ENCODE assay signal across 8 cellular contexts in the genomic region with DNA sequence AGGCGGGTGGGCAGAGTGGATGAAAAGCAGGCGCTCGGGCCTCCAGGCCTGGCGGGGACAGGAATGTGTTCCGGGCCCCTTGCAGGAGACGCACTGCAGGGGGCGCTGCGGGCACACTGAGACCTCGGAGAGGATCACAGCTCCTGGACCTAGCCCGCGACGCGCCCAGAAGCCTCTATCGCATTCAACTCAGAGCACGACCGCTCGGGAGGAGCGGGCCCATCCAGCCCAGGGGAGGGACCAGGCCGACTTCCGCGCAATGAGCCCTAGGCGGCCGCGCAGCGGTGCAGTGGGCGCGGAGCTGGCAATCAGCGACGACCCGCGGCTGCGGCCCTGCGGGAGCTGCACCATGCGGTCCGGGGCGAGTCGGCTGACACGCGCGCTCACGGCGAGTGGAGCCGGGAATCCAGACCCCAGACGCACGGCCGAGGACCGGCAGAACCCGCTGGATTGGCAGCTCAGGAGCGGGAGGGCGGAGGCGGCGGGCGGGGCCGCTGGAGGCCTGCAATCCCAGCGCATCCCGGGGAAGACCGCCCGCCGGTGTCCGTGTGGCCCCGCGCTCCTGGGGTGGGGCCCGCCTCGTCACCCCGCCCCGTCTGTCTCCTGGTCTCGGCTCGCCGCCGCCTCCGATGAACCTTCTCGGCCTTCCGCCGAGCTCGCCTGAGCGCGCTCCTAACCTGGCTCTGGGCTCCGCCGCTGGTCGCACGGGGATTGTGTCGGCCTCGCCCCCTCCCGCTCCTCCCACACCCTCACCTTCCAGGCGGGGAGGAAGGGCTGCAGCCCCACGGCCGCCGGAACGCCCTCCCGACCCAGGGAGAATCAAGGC. TPM values are rescaled to one million over a fixed set of nuclear protein-coding genes. Genes with fewer than 3 reads are reported as not detected.
DNase-seq lines count a peak whose midpoint lies in the region; ATAC-seq and TF ChIP-seq lines count a peak whose summit lies in the region.

No MANE protein-coding gene starts in this region.

- H3K36me3 ChIP-seq in adrenal gland (replicated peaks in 1 of 2) (no peaks in the 10 kb centered on the region), upper lobe of right lung (no peaks in the 10 kb centered on the region)

- in situ Hi-C loops in GM13976 (cut with MboI; ENCODE audit: low sequenced_read_pairs, unreplicated experiment), result loop anchor here (5.0 kb wide), 1 partner anchor 182 kb away; no protein-coding TSS in a partner anchor

- TF ChIP-seq CTCF in GM13976 (IDR thresholded peaks at IDR 0.05; ENCODE audit: borderline replicate concordance, control extremely low read depth, extremely low read depth, insufficient read depth, missing control alignments) (peak; percentile 86), adrenal gland (IDR thresholded peaks at IDR 0.05) (peak; percentile 89 to 98 (median 93)), upper lobe of right lung (IDR thresholded peaks at IDR 0.05) (peak; percentile 97)

- peaks cover 15 to 19% of the 10 kb centered on the region in 2 donors for H3K4me1 ChIP-seq in adrenal gland (replicated peaks in 1 of 2)
- H3K4me1 ChIP-seq in upper lobe of right lung, result peaks cover 22% of the 10 kb centered on the region

- H3K27ac ChIP-seq in adrenal gland, result peak overlapping the region in 3 of 5 donors; percentile 72 to 90 (median 90)
- H3K27ac ChIP-seq in upper lobe of right lung, result peak overlapping the region; percentile 73

- intact Hi-C loops in adrenal gland (cut with DNase I) (loop anchor here (2.0 to 5.0 kb wide), 2 partner anchors 185 to 187 kb away; no protein-coding TSS in a partner anchor), left cardiac atrium (cut with DNase I) (loop anchor here (2.0 to 5.0 kb wide), 2 partner anchors 185 to 187 kb away; no protein-coding TSS in a partner anchor), posterior vena cava (cut with DNase I) (loop anchor here (5.0 kb wide), 1 partner anchor 187 kb away; no protein-coding TSS in a partner anchor), upper lobe of right lung (cut with DNase I) (loop anchor here (10.0 kb wide), 1 partner anchor 195 kb away; no protein-coding TSS in a partner anchor)

- peak; percentile 44 to 51 for TF ChIP-seq POLR2A in adrenal gland (IDR thresholded peaks at IDR 0.05)

- WGBS in adrenal gland, 4 donors, result 0 to 1% (median 1%) methylated on average over 10 to 90 of the region's 90 CpGs

- H3K4me3 ChIP-seq in adrenal gland, result peak overlapping the region in 2 of 4 donors; percentile 47 to 72
- H3K4me3 ChIP-seq in upper lobe of right lung, result peak overlapping the region; percentile 67

- H3K27me3 ChIP-seq in adrenal gland (no peaks in the 10 kb centered on the region), upper lobe of right lung (peaks cover 14% of the 10 kb centered on the region)

- DNase-seq in GM13976 (ENCODE audit: low spot score) (peak; percentile 93), NCI-H1436 (lab: John Stamatoyannopoulos, UW) (peak; percentile 94), SW480 (ENCODE audit: low spot score) (peak; percentile 92), adrenal gland (peak; percentile 95 to 98 (median 97)), left cardiac atrium (peak; percentile 96), posterior vena cava (ENCODE audit: low spot score) (peak; percentile 99), upper lobe of right lung (peak; percentile 97)

- H3K9me3 ChIP-seq in adrenal gland (replicated peaks in 1 of 3), result no peaks in the 10 kb centered on the region
- H3K9me3 ChIP-seq in upper lobe of right lung, result no peaks in the 10 kb centered on the region

- ATAC-seq in HG02852 (IDR thresholded peaks at IDR 0.05; ENCODE audit: unreplicated experiment), result peak; percentile 86
- peak; percentile 94 to 95 for ATAC-seq in left cardiac atrium
- ATAC-seq in upper lobe of right lung, result peak; percentile 96

RNA-seq across cellular contexts. Expression of gene GRID1, which starts 33.5 kb away (rescaled TPM):
- total RNA-seq in adrenal gland, result 1 to 10 TPM; 2.4 to 8.0 (median 4.0) TPM
- 1 to 10 TPM; 2.2 to 5.6 (median 5.1) TPM for polyA plus RNA-seq in adrenal gland
- total RNA-seq in left cardiac atrium, result under 1 TPM; 0.52 to 0.59 TPM
- total RNA-seq in posterior vena cava, result 1 to 10 TPM; 4.4 to 5.6 TPM
- total RNA-seq in upper lobe of right lung, result 3.0 TPM
